ENCODE assay signal across 9 cellular contexts in the genomic region with DNA sequence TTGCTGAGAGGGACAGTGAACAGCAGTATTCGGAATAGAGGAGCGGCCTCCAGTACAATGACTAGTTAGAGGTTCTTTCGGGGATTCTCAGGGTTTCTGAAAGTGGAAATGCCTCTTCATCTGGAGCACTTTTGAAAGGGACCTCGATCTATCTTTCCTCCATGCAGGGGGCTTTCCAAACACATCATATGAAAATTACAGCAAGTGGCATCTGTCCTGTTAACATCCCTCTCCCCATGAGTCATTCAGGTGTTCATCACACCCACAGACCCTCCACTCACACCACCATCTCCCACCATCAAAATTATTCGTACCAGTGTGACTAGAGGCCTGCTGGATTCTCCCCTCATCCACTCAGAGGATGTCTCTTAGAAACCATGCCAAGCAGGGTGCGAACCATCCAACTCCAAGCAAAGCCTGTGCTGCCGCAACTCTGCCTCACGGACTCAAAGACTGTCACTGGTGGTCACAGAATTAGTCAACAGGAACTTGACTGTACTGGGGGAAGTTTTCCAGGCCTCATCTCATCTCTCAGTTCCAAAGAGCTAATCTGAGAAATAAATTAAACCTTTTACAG.
A peak's percentile ranks its signal among the peaks of the same experiment; 100 is the strongest.
DNase-seq lines count a peak whose midpoint lies in the region; ATAC-seq and TF ChIP-seq lines count a peak whose summit lies in the region.
"Had no signal": no experiment of that assay in that cellular context is flagged by ENCODE, and none has a peak within 500 bp of the region (broad histone marks: within the 10 kb centered on the region; RNA-seq: fewer than 3 reads in every experiment).

No MANE protein-coding gene starts in this region.

- ATAC-seq in GM19351 (IDR thresholded peaks at IDR 0.05; ENCODE audit: unreplicated experiment) (peak; percentile 89), HG03045 (IDR thresholded peaks at IDR 0.05; ENCODE audit: unreplicated experiment) (peak; percentile 84)

- H3K9me3 ChIP-seq in esophagus squamous epithelium (no peaks in the 10 kb centered on the region), sigmoid colon (no peaks in the 10 kb centered on the region)

- TF ChIP-seq CTCF in esophagus squamous epithelium (IDR thresholded peaks at IDR 0.05) (no peak), sigmoid colon (IDR thresholded peaks at IDR 0.05) (no peak)

- no peak overlapping the region for H3K27ac ChIP-seq in esophagus squamous epithelium
- H3K27ac ChIP-seq in sigmoid colon = no peak overlapping the region
- H3K27ac ChIP-seq: VCaP had no signal

- intact Hi-C loops in esophagus squamous epithelium (cut with DNase I) (no loop called here), sigmoid colon (cut with DNase I) (no loop called here)

- H3K27me3 ChIP-seq in esophagus squamous epithelium = no peaks in the 10 kb centered on the region
- H3K27me3 ChIP-seq in sigmoid colon = no peaks in the 10 kb centered on the region

- no peak for TF ChIP-seq EP300 in sigmoid colon (IDR thresholded peaks at IDR 0.05)

- H3K4me1 ChIP-seq in esophagus squamous epithelium (no peaks in the 10 kb centered on the region), sigmoid colon (no peaks in the 10 kb centered on the region)

- peak; percentile 37 to 72 (median 54) for DNase-seq in activated CD8-positive, alpha-beta memory T cell treated with anti-CD3 and anti-CD28 coated beads for 48 hours (ENCODE audit: low read depth in 2 of 3, low spot score in 2 of 3)
- peak; percentile 53 to 66 for DNase-seq in stimulated activated CD8-positive, alpha-beta memory T cell treated with anti-CD3 and anti-CD28 coated beads, Interleukin-2, amount 100 ng/mL, for 48 hours (ENCODE audit: low read depth in 2 of 2)
- no peak for DNase-seq in esophagus squamous epithelium (lab: John Stamatoyannopoulos, UW)
- DNase-seq in ecto neural progenitor cell (ENCODE audit: low spot score) = no peak
- no peak for DNase-seq in sigmoid colon
- no peak for DNase-seq in DMS53 treated with DMSO at 0.1 percent for 48 hours (lab: John Stamatoyannopoulos, UW; ENCODE audit: unreplicated experiment)

- TF ChIP-seq POLR2A in esophagus squamous epithelium (IDR thresholded peaks at IDR 0.05) (no peak), sigmoid colon (IDR thresholded peaks at IDR 0.05) (no peak)

- 82 to 83% methylated on average over 8 of the region's 8 CpGs for WGBS in esophagus squamous epithelium, 2 donors
- 82 to 83% methylated on average over 8 of the region's 8 CpGs for WGBS in sigmoid colon, 2 donors

- H3K4me3 ChIP-seq in esophagus squamous epithelium (no peak overlapping the region), sigmoid colon (no peak overlapping the region)

- H3K36me3 ChIP-seq in esophagus squamous epithelium (no peaks in the 10 kb centered on the region), sigmoid colon (no peaks in the 10 kb centered on the region)

Comparison
In these comparisons a context has a peak if more than half of its experiments do, and no peak if none do; other contexts are left out.
1. DNase-seq: peak in activated CD8-positive, alpha-beta memory T cell treated with anti-CD3 and anti-CD28 coated beads for 48 hours (3 of 3) and stimulated activated CD8-positive, alpha-beta memory T cell treated with anti-CD3 and anti-CD28 coated beads, Interleukin-2, amount 100 ng/mL, for 48 hours (2 of 2); none in esophagus squamous epithelium (single experiment), ecto neural progenitor cell (single experiment), sigmoid colon (single experiment) and DMS53 treated with DMSO at 0.1 percent for 48 hours (single experiment).